In the genomic region with DNA sequence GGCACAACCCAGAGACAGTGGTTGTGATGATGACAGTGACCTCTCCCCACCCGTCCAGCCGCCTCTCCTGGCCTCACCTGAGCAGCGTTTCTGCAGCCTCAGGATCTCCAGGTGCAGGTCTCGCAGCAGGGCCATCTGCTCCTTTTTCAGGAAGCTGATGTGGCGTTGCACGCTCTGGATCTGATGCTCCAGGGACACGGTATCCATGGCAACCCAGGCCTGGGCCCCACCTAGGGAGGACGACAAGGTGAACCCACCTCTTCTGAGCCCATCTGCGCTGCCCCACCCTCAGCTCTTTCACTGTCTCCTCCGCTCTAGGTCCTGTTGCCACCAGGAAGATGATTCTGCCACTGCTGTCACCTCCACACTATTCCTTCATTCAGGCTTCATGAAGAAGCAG, we compare ENCODE assay signal across 32 cellular contexts. TPM values are rescaled to one million over a fixed set of nuclear protein-coding genes. Genes with fewer than 3 reads are reported as not detected.
"Had no signal": no experiment of that assay in that cellular context is flagged by ENCODE, and none has a peak within 500 bp of the region (broad histone marks: within the 10 kb centered on the region; RNA-seq: fewer than 3 reads in every experiment).

No MANE protein-coding gene starts in this region.

- ATAC-seq: left lung; lower lobe of right lung; naive thymus-derived CD8-positive, alpha-beta T cell; right lobe of liver; stimulated activated memory B cell treated with anti-CD40 and anti-IgM and Interleukin-4, amounts not matched to agents 10 μg/mL and 1 μg/mL and 100 μg/mL, for 72 hours; stimulated activated naive CD8-positive, alpha-beta T cell treated with anti-CD3 and anti-CD28 coated beads, Interleukin-15, amount 100 ng/mL, for 72 hours had no signal

- H3K27ac Mint-ChIP-seq: naive thymus-derived CD8-positive, alpha-beta T cell; nephron; progenitor cell of endocrine pancreas; stimulated activated memory B cell treated with anti-CD40 and anti-IgM and Interleukin-4, amounts not matched to agents 10 μg/mL and 1 μg/mL and 100 μg/mL, for 72 hours; stimulated activated naive CD8-positive, alpha-beta T cell treated with anti-CD3 and anti-CD28 coated beads, Interleukin-15, amount 100 ng/mL, for 72 hours had no signal

- H3K36me3 ChIP-seq: left lung, lower lobe of right lung, neutrophil, ovary, right atrium auricular region, right lobe of liver, tibial nerve, upper lobe of left lung, vagina had no signal

- H3K9me3 Mint-ChIP-seq: naive thymus-derived CD8-positive, alpha-beta T cell; nephron; neural crest cell; stimulated activated memory B cell treated with anti-CD40 and anti-IgM and Interleukin-4, amounts not matched to agents 10 μg/mL and 1 μg/mL and 100 μg/mL, for 72 hours; stimulated activated naive CD8-positive, alpha-beta T cell treated with anti-CD3 and anti-CD28 coated beads, Interleukin-15, amount 100 ng/mL, for 72 hours had no signal

- H3K4me1 ChIP-seq: left lung, lower lobe of right lung, right atrium auricular region, right lobe of liver, tibial nerve, upper lobe of left lung, vagina had no signal

- H3K4me3 Mint-ChIP-seq: naive thymus-derived CD8-positive, alpha-beta T cell; nephron; neural crest cell; stimulated activated memory B cell treated with anti-CD40 and anti-IgM and Interleukin-4, amounts not matched to agents 10 μg/mL and 1 μg/mL and 100 μg/mL, for 72 hours; stimulated activated naive CD8-positive, alpha-beta T cell treated with anti-CD3 and anti-CD28 coated beads, Interleukin-15, amount 100 ng/mL, for 72 hours had no signal

- H3K27ac ChIP-seq: left lung, lower lobe of right lung, neutrophil, ovary, right atrium auricular region, right lobe of liver, tibial nerve, upper lobe of left lung, vagina had no signal

- H3K4me1 Mint-ChIP-seq: nephron; neural crest cell; stimulated activated memory B cell treated with anti-CD40 and anti-IgM and Interleukin-4, amounts not matched to agents 10 μg/mL and 1 μg/mL and 100 μg/mL, for 72 hours; stimulated activated naive CD8-positive, alpha-beta T cell treated with anti-CD3 and anti-CD28 coated beads, Interleukin-15, amount 100 ng/mL, for 72 hours had no signal

- H3K36me3 Mint-ChIP-seq: naive thymus-derived CD8-positive, alpha-beta T cell; stimulated activated memory B cell treated with anti-CD40 and anti-IgM and Interleukin-4, amounts not matched to agents 10 μg/mL and 1 μg/mL and 100 μg/mL, for 72 hours had no signal

- H3K4me2 ChIP-seq: smooth muscle cell had no signal

- H3K9me3 ChIP-seq: left lung, lower lobe of right lung, neutrophil, ovary, right atrium auricular region, right lobe of liver, tibial nerve, upper lobe of left lung, vagina had no signal

- H3K27me3 ChIP-seq: ovary, right atrium auricular region, right lobe of liver, upper lobe of left lung, vagina had no signal

- H3K4me3 ChIP-seq: left lung, lower lobe of right lung, ovary, right atrium auricular region, right lobe of liver, smooth muscle cell, tibial nerve, upper lobe of left lung, vagina had no signal

- DNase-seq: kidney glomerular epithelial cell; left colon; left lung; lower lobe of right lung; mammary epithelial cell; mesenchymal stem cell; naive thymus-derived CD8-positive, alpha-beta T cell; occipital lobe; ovary; right lobe of liver; stimulated activated CD4-positive, alpha-beta T cell treated with anti-CD3 and anti-CD28 coated beads, Interleukin-1b, Interleukin-23, amount 100 ng/mL, for 48 hours; stimulated activated CD4-positive, alpha-beta T cell treated with anti-CD3 and anti-CD28 coated beads, Interleukin-2, amount 100 ng/mL, for 48 hours; stimulated activated CD4-positive, alpha-beta T cell treated with anti-CD3 and anti-CD28 coated beads, Interleukin-4, amount 100 ng/mL, for 4 hours; stimulated activated CD8-positive, alpha-beta memory T cell treated with anti-CD3 and anti-CD28 coated beads, Interleukin-4, amount 100 ng/mL, for 48 hours; stimulated activated naive CD4-positive, alpha-beta T cell treated with Interleukin-2 at 50 U/mL for 16 hours; stimulated activated naive CD8-positive, alpha-beta T cell treated with anti-CD3 and anti-CD28 coated beads, Interleukin-15, amount 100 ng/mL, for 72 hours; substantia nigra; upper lobe of left lung had no signal

RNA-seq across cellular contexts. Expression of a gene that starts 14.5 kb away (rescaled TPM):
- total RNA-seq: liver, pulmonary artery endothelial cell, renal cortical epithelial cell, right atrium auricular region, right lobe of liver, skeletal muscle tissue, smooth muscle cell had no signal
- polyA plus RNA-seq: keratinocyte; liver; naive thymus-derived CD8-positive, alpha-beta T cell; smooth muscle cell had no signal
